In the genomic region with DNA sequence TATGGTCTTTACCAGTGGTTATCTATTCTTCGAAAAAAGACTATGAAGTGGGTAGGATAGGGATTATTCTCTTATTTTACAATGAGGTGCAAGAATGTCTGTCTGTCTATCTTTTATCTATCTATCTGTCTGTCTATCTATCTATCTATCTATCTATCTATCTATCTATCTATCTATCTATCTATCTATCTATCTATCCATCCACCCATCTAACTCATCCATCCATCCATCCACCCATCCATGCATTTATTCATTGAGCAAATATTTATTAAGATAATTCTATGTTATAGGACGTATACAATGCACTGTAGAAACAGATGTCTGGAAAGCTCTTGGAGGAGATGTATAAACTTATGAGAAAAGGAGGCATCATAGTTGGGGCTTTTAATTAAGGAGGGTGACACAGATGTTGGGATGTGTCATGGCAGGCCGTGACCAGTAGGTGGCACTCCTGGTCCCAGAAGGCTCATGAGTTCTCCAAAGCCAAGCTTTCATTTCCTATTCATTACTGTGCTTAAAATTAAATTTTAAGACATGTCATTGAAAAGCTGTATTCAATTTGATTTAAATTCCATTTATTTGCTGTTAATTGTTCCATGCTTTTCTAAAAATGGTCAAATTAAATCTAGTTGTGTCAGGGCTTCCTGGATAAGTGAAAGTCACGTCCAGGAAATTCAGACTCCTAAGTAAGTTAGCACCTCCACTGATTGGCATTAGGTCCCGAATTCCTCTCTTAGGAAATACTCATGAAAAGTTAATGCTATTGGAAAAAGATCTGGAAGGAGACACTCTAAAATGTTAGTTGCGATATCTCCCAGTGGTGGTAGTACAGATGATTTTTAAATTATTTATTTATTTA, we compare ENCODE assay signal across 9 cellular contexts. TPM values are rescaled to one million over a fixed set of nuclear protein-coding genes. Genes with fewer than 3 reads are reported as not detected.
DNase-seq lines count a peak whose midpoint lies in the region; ATAC-seq lines count a peak whose summit lies in the region.
"Had no signal": no experiment of that assay in that cellular context is flagged by ENCODE, and none has a peak within 500 bp of the region (broad histone marks: within the 10 kb centered on the region; RNA-seq: fewer than 3 reads in every experiment).

No MANE protein-coding gene starts in this region.

- DNase-seq in DMS 273 (lab: John Stamatoyannopoulos, UW; ENCODE audit: unreplicated experiment) (peak; percentile 74), DMS 273 treated with DMSO at 0.1 percent for 48 hours (lab: John Stamatoyannopoulos, UW) (no peak), NCI-H526 (lab: John Stamatoyannopoulos, UW) (peak; percentile 40 to 81), myocyte (ENCODE audit: low read depth) (peak; percentile 70)
- peak in 2 of 3 experiments; percentile 30 to 33 for DNase-seq in activated CD8-positive, alpha-beta memory T cell treated with anti-CD3 and anti-CD28 coated beads for 48 hours (ENCODE audit: low read depth in 2 of 3, low spot score in 2 of 3)
- DNase-seq in stimulated activated CD8-positive, alpha-beta memory T cell treated with anti-CD3 and anti-CD28 coated beads, Interleukin-7, amount 100 ng/mL, for 4 hours (ENCODE audit: low read depth in 2 of 2), result peak; percentile 31 to 32

- peak overlapping the region; percentile 40 for H3K4me3 ChIP-seq in endocrine pancreas (ENCODE audit: control insufficient read depth, insufficient read depth, low read length)
- H3K4me3 ChIP-seq: skin epidermis had no signal

- H3K4me1 ChIP-seq in endocrine pancreas (ENCODE audit: control insufficient read depth, insufficient read depth, low read length), result no peaks in the 10 kb centered on the region

- H3K9me3 ChIP-seq in endocrine pancreas (ENCODE audit: control insufficient read depth, low read length), result no peaks in the 10 kb centered on the region

- H3K9ac ChIP-seq in endocrine pancreas (ENCODE audit: control insufficient read depth, insufficient read depth, low read length), result no peak overlapping the region

- ATAC-seq in HG02759 (IDR thresholded peaks at IDR 0.05; ENCODE audit: unreplicated experiment), result peak; percentile 81

- H3K27me3 ChIP-seq in endocrine pancreas (ENCODE audit: control insufficient read depth, insufficient read depth, low read length), result no peaks in the 10 kb centered on the region

- H3K36me3 ChIP-seq in endocrine pancreas (ENCODE audit: control insufficient read depth, insufficient read depth, low read length), result no peaks in the 10 kb centered on the region

RNA-seq across cellular contexts. Expression of a gene that starts 19.0 kb away (rescaled TPM):
- 7.1 and 11.9 TPM in 2 replicates for total RNA-seq in myocyte
- 3.3 TPM for polyA plus RNA-seq in myocyte (2012)

RNA-seq across cellular contexts. Expression of a gene that starts 57.9 kb away (rescaled TPM):
- total RNA-seq in myocyte, result 21.9 and 31.7 TPM in 2 replicates
- polyA plus RNA-seq in myocyte (2012), result 74.1 TPM
